ENCODE assay signal across 15 cellular contexts in genomic region chr2:127523269-127523930, GRCh38. TPM values are rescaled to one million over a fixed set of nuclear protein-coding genes. Genes with fewer than 3 reads are reported as not detected.
DNase-seq lines count a peak whose midpoint lies in the region; ATAC-seq and TF ChIP-seq lines count a peak whose summit lies in the region.
"Had no signal": no experiment of that assay in that cellular context is flagged by ENCODE, and none has a peak within 500 bp of the region (broad histone marks: within the 10 kb centered on the region; RNA-seq: fewer than 3 reads in every experiment).

No MANE protein-coding gene starts in this region.

- CTCF ChIA-PET in activated CD4-positive, alpha-beta T cell treated with anti-CD3 and anti-CD28 coated beads, Interleukin-2, amount 10 ng/mL, durations not matched to agents 7 days and 5 days (lab: Charles Lee) = interaction anchor here (1.1 kb wide), 1 partner anchor 179 kb away, joined by 3 read pairs; no protein-coding TSS in a partner anchor
- CTCF ChIA-PET in PC-3 (lab: Charles Lee) = no interaction called here

- TF ChIP-seq CTCF in PC-3 (conservative IDR thresholded peaks at IDR 0.05; ENCODE audit: low read depth, low read length) (no peak), chondrocyte (IDR thresholded peaks at IDR 0.05) (no peak), nephron progenitor cell (IDR thresholded peaks at IDR 0.05) (no peak), psoas muscle (IDR thresholded peaks at IDR 0.05) (no peak)

- DNase-seq in activated CD4-positive, alpha-beta T cell treated with anti-CD3 and anti-CD28 coated beads, Interleukin-2, amount 10 ng/mL, durations not matched to agents 7 days and 5 days = no peak
- no peak for DNase-seq in activated CD4-positive, alpha-beta T cell treated with anti-CD3 and anti-CD28 coated beads, Interleukin-2, amount 50 U/mL, for 1 hour
- DNase-seq in PC-3 = no peak
- no peak for DNase-seq in chondrocyte (ENCODE audit: low spot score)
- no peak for DNase-seq in nephron progenitor cell
- no peak for DNase-seq in psoas muscle
- DNase-seq in HPDE6-E6E7 (ENCODE audit: extremely low spot score) = no peak
- DNase-seq: anterior cingulate cortex; GF-D8; heart right ventricle; NCI-H2171 treated with DMSO at 0.1 percent for 48 hours; SIG-M5; stimulated activated CD4-positive, alpha-beta T cell treated with anti-CD3 and anti-CD28 coated beads, Interleukin-2, amount 100 ng/mL, for 48 hours; upper lobe of right lung had no signal

- H3K79me2 ChIP-seq in PC-3 (ENCODE audit: low read length) = peaks cover 80% of the 10 kb centered on the region

- POLR2A ChIA-PET in activated CD4-positive, alpha-beta T cell treated with anti-CD3 and anti-CD28 coated beads, Interleukin-2, amount 10 ng/mL, durations not matched to agents 7 days and 5 days (lab: Charles Lee) = no interaction called here
- POLR2A ChIA-PET in PC-3 (lab: Charles Lee; ENCODE audit: unreplicated experiment) = no interaction called here

- no peak overlapping the region for H3K9ac ChIP-seq in PC-3 (ENCODE audit: low read length)

- H3K27ac Mint-ChIP-seq in activated CD4-positive, alpha-beta T cell treated with anti-CD3 and anti-CD28 coated beads, Interleukin-2, amount 10 ng/mL, durations not matched to agents 7 days and 5 days = peak overlapping the region; percentile 3
- H3K27ac Mint-ChIP-seq in chondrocyte (ENCODE audit: unreplicated experiment) (peak overlapping the region; percentile 39), nephron progenitor cell (no peak overlapping the region)

- no peaks in the 10 kb centered on the region for H3K27me3 Mint-ChIP-seq in activated CD4-positive, alpha-beta T cell treated with anti-CD3 and anti-CD28 coated beads, Interleukin-2, amount 10 ng/mL, durations not matched to agents 7 days and 5 days
- no peaks in the 10 kb centered on the region for H3K27me3 Mint-ChIP-seq in chondrocyte (ENCODE audit: low read depth)
- H3K27me3 Mint-ChIP-seq in nephron progenitor cell (ENCODE audit: low read depth, poor library complexity) = peaks cover 4% of the 10 kb centered on the region

- peak overlapping the region; percentile 67 for H3K4me2 ChIP-seq in PC-3 (ENCODE audit: low read length)

- no TSS peak for BruUV-seq in PC-3 (replicated peaks; lab: Mats Ljungman, UMichigan)

- no peak for ATAC-seq in PC-3
- ATAC-seq in psoas muscle = no peak
- ATAC-seq in GM19455 (IDR thresholded peaks at IDR 0.05; ENCODE audit: unreplicated experiment) = no peak
- ATAC-seq: heart right ventricle, upper lobe of right lung had no signal

- H3K36me3 ChIP-seq in PC-3 (ENCODE audit: low read depth, low read length) = peaks cover 34% of the 10 kb centered on the region
- peaks cover 8 to 46% of the 10 kb centered on the region in 2 donors for H3K36me3 ChIP-seq in psoas muscle (ENCODE audit: insufficient read depth in 1 of 2, low read depth in 1 of 2)

- peaks cover 26% of the 10 kb centered on the region for H3K36me3 Mint-ChIP-seq in activated CD4-positive, alpha-beta T cell treated with anti-CD3 and anti-CD28 coated beads, Interleukin-2, amount 10 ng/mL, durations not matched to agents 7 days and 5 days (ENCODE audit: low read depth)
- H3K36me3 Mint-ChIP-seq in chondrocyte (ENCODE audit: low read depth) (peaks cover 6% of the 10 kb centered on the region), nephron progenitor cell (ENCODE audit: low read depth) (peaks cover 43% of the 10 kb centered on the region)

- H4K20me1 ChIP-seq in PC-3 (ENCODE audit: low read length) = peaks cover 7% of the 10 kb centered on the region

- no peaks in the 10 kb centered on the region for H3K9me3 Mint-ChIP-seq in activated CD4-positive, alpha-beta T cell treated with anti-CD3 and anti-CD28 coated beads, Interleukin-2, amount 10 ng/mL, durations not matched to agents 7 days and 5 days
- H3K9me3 Mint-ChIP-seq in chondrocyte (ENCODE audit: low read depth) (no peaks in the 10 kb centered on the region), nephron progenitor cell (no peaks in the 10 kb centered on the region)

- no peaks in the 10 kb centered on the region for H3F3A ChIP-seq in PC-3 (ENCODE audit: low read length, unreplicated experiment)

- H3K9me3 ChIP-seq in PC-3 (ENCODE audit: low read length) (no peaks in the 10 kb centered on the region), psoas muscle (no peaks in the 10 kb centered on the region)
- H3K9me3 ChIP-seq: heart right ventricle, upper lobe of right lung had no signal

- H3K27me3 ChIP-seq in PC-3 (ENCODE audit: low read length) (no peaks in the 10 kb centered on the region), psoas muscle (ENCODE audit: insufficient read depth in 3 of 3, low read length in 2 of 3) (no peaks in the 10 kb centered on the region)
- H3K27me3 ChIP-seq: heart right ventricle, upper lobe of right lung had no signal

- H3K4me1 Mint-ChIP-seq in activated CD4-positive, alpha-beta T cell treated with anti-CD3 and anti-CD28 coated beads, Interleukin-2, amount 10 ng/mL, durations not matched to agents 7 days and 5 days = peaks cover 32% of the 10 kb centered on the region
- H3K4me1 Mint-ChIP-seq in chondrocyte (ENCODE audit: low read depth) = peaks cover 27% of the 10 kb centered on the region
- H3K4me1 Mint-ChIP-seq in nephron progenitor cell = peaks cover 29% of the 10 kb centered on the region

- no peak overlapping the region for H3K27ac ChIP-seq in PC-3 (ENCODE audit: low read length)
- H3K27ac ChIP-seq in psoas muscle = no peak overlapping the region
- H3K27ac ChIP-seq: heart right ventricle, upper lobe of right lung had no signal

- no peak overlapping the region for H2AFZ ChIP-seq in PC-3 (ENCODE audit: low read length)

- no peaks in the 10 kb centered on the region for H3K9me2 ChIP-seq in PC-3 (replicated peaks; ENCODE audit: low read length)

- H3K4me3 ChIP-seq in PC-3 (ENCODE audit: low read length) (no peak overlapping the region), psoas muscle (no peak overlapping the region)
- H3K4me3 ChIP-seq: heart right ventricle, upper lobe of right lung had no signal

- no peak overlapping the region for H3K4me3 Mint-ChIP-seq in activated CD4-positive, alpha-beta T cell treated with anti-CD3 and anti-CD28 coated beads, Interleukin-2, amount 10 ng/mL, durations not matched to agents 7 days and 5 days
- H3K4me3 Mint-ChIP-seq in chondrocyte (ENCODE audit: unreplicated experiment) (no peak overlapping the region), nephron progenitor cell (peak overlapping the region; percentile 50)

- H3K4me1 ChIP-seq in PC-3 (ENCODE audit: insufficient read depth, low read length) = peaks cover 22% of the 10 kb centered on the region
- H3K4me1 ChIP-seq in psoas muscle = peaks cover 21% of the 10 kb centered on the region

- 71 to 79% (median 75%) methylated on average over 8 of the region's 8 CpGs for WGBS in psoas muscle, 3 donors

- intact Hi-C loops in PC-3 (cut with micrococcal nuclease) = no loop called here
- intact Hi-C loops in psoas muscle (cut with DNase I) = loop anchor here in 1 of 2 donors (10.0 kb wide), 1 partner anchor 131 kb away; no protein-coding TSS in a partner anchor

RNA-seq across cellular contexts. Expression of gene IWS1, which starts 2.9 kb away (rescaled TPM):
- total RNA-seq in activated CD4-positive, alpha-beta T cell treated with anti-CD3 and anti-CD28 coated beads, Interleukin-2, amount 10 ng/mL, durations not matched to agents 7 days and 5 days = 10 to 100 TPM; 43.0 to 46.9 TPM
- 51.4 and 63.6 TPM in 2 replicates for total RNA-seq in PC-3 (2014; rRNA removed)
- total RNA-seq in chondrocyte = 32.4 to 41.8 TPM (median 37.4 TPM) in 3 replicates
- 10 to 100 TPM; 54.2 to 69.0 (median 62.7) TPM for total RNA-seq in psoas muscle
- 10 to 100 TPM; 47.6 to 77.2 (median 59.3) TPM for polyA plus RNA-seq in psoas muscle

RNA-seq across cellular contexts. Expression of gene MYO7B, which starts 12.1 kb away (rescaled TPM):
- under 1 TPM; 0.60 to 0.69 TPM for total RNA-seq in activated CD4-positive, alpha-beta T cell treated with anti-CD3 and anti-CD28 coated beads, Interleukin-2, amount 10 ng/mL, durations not matched to agents 7 days and 5 days
- total RNA-seq in PC-3 (2014; rRNA removed) = 28.0 and 37.8 TPM in 2 replicates
- total RNA-seq in chondrocyte = 0.02 to 0.31 TPM in 2 of 3 replicates, not detected in the other
- under 1 TPM; 0.28 to 0.55 (median 0.51) TPM for total RNA-seq in psoas muscle
- under 1 TPM; 0.44 to 0.61 (median 0.47) TPM for polyA plus RNA-seq in psoas muscle

Comparison
In these comparisons a context has a peak if more than half of its experiments do, and no peak if none do; other contexts are left out.
1. RNA of gene MYO7B, which starts 12.1 kb away (total RNA-seq): 28.0 to 37.8 TPM in PC-3; 0.60 to 0.69 TPM in activated CD4-positive, alpha-beta T cell treated with anti-CD3 and anti-CD28 coated beads, Interleukin-2, amount 10 ng/mL, durations not matched to agents 7 days and 5 days, 0.28 to 0.55 TPM in psoas muscle and 0.02 to 0.31 TPM in chondrocyte; every median in the first group is over 10 times any median in the second.